10 cellular contexts compared by ENCODE assay signal in the genomic region with DNA sequence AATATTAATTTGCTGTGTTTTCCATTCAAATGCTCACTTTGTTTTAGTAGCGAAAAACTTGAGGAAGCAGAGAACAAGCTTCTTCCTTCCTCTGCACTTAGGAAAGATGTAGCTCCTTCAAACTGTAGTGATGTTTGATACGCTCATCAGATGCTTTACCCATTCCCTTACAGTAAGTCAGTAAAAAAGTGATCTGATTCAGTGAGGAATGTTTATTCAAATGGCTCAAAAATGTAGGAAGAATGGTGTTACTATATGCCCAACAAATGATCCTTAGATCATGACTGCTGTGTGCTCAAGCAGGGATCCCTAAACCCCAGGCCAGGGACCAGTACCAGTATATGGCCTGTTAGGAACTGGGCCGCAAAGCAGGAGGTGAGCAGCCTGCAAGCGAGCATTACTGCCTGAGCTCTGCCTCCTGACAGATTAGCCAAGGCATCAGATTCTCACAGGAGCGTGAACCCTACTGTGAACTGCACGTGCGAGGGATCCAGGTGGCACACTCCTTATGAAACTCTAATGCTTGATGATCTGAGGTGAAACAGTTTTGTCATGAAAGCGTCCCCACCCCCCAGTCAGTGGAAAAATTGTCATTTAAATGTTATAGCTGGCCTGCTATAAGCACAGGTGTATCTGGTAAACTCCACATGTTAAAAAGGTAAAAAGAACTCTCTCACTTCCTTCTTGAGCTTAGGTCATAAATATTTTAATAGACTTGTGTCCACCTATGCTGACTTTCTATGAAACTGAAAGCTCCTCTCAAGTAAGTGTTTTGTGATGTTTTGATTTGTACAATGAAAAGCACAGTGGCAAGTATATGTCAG.
DNase-seq lines count a peak whose midpoint lies in the region; ATAC-seq, FAIRE-seq and TF ChIP-seq lines count a peak whose summit lies in the region.
"Had no signal": no experiment of that assay in that cellular context is flagged by ENCODE, and none has a peak within 500 bp of the region (broad histone marks: within the 10 kb centered on the region; RNA-seq: fewer than 3 reads in every experiment).

No MANE protein-coding gene starts in this region.

- POLR2A ChIA-PET in endothelial cell of umbilical vein (lab: Charles Lee) (no interaction called here), MCF 10A (lab: Yijun Ruan, JAX) (interaction anchor here (0.7 kb wide), 1 partner anchor 129 kb away, joined by 3 read pairs; no protein-coding TSS in a partner anchor)

- no peaks in the 10 kb centered on the region for H3K9me3 ChIP-seq in endothelial cell of umbilical vein (replicated peaks; ENCODE audit: control insufficient read depth, insufficient read depth, low read length)

- H3K9ac ChIP-seq in endothelial cell of umbilical vein (replicated peaks; ENCODE audit: extremely low read depth, insufficient read depth, low read length), result no peak overlapping the region

- TF ChIP-seq CTCF in endothelial cell of umbilical vein (IDR thresholded peaks at IDR 0.05; ENCODE audit: extremely low read depth in 1 of 2, insufficient read depth in 1 of 2, low read depth in 1 of 2, low read length in 2 of 2) (no peak), MCF 10A (IDR thresholded peaks at IDR 0.05; ENCODE audit: unreplicated experiment) (no peak)

- no peaks in the 10 kb centered on the region for H3K27me3 Mint-ChIP-seq in activated naive CD4-positive, alpha-beta T cell treated with anti-CD3 and anti-CD28 coated beads for 36 hours (ENCODE audit: low read depth)
- H3K27me3 Mint-ChIP-seq in MCF 10A (ENCODE audit: insufficient read depth, unreplicated experiment), result no peaks in the 10 kb centered on the region

- intact Hi-C loops in endothelial cell of umbilical vein (cut with micrococcal nuclease), result loop anchor here (1.0 kb wide), 1 partner anchor 9 kb away; no protein-coding TSS in a partner anchor
- intact Hi-C loops in activated naive CD4-positive, alpha-beta T cell treated with anti-CD3 and anti-CD28 coated beads for 36 hours (cut with micrococcal nuclease), result no loop called here
- intact Hi-C loops in MCF 10A (cut with micrococcal nuclease), result no loop called here

- no peaks in the 10 kb centered on the region for H4K20me1 ChIP-seq in endothelial cell of umbilical vein (replicated peaks; ENCODE audit: control insufficient read depth, extremely low read depth, insufficient read depth, low read length)

- H3K27ac Mint-ChIP-seq in activated naive CD4-positive, alpha-beta T cell treated with anti-CD3 and anti-CD28 coated beads for 36 hours, result no peak overlapping the region
- no peak overlapping the region for H3K27ac Mint-ChIP-seq in MCF 10A (ENCODE audit: low read depth, unreplicated experiment)
- H3K27ac Mint-ChIP-seq: progenitor cell of endocrine pancreas had no signal

- dilution Hi-C loops in endothelial cell of umbilical vein (cut with MboI; ENCODE audit: extremely low pct_ligation_motif_present, low sequenced_read_pairs), result loop anchor here (25.0 kb wide), 1 partner anchor 315 kb away; no protein-coding TSS in a partner anchor

- no peaks in the 10 kb centered on the region for H3K36me3 ChIP-seq in endothelial cell of umbilical vein (ENCODE audit: control insufficient read depth in 2 of 2, extremely low read depth in 1 of 2, insufficient read depth in 2 of 2, low read length in 2 of 2)

- FAIRE-seq in endothelial cell of umbilical vein (lab: Jason Lieb, UNC), result no peak

- no peaks in the 10 kb centered on the region for H3K27me3 ChIP-seq in endothelial cell of umbilical vein (ENCODE audit: control insufficient read depth in 2 of 2, insufficient read depth in 2 of 2, low read length in 2 of 2)

- ATAC-seq in GM18508 (IDR thresholded peaks at IDR 0.05; ENCODE audit: insufficient read depth, unreplicated experiment) (peak; percentile 69), GM21447 (IDR thresholded peaks at IDR 0.05; ENCODE audit: unreplicated experiment) (peak; percentile 87), HG03135 (IDR thresholded peaks at IDR 0.05; ENCODE audit: unreplicated experiment) (peak; percentile 84), esophagus mucosa (no peak)

- H3K4me1 ChIP-seq in endothelial cell of umbilical vein (ENCODE audit: control insufficient read depth, extremely low read depth, insufficient read depth, low read length), result peaks cover 24% of the 10 kb centered on the region

- H3K4me1 Mint-ChIP-seq in activated naive CD4-positive, alpha-beta T cell treated with anti-CD3 and anti-CD28 coated beads for 36 hours (ENCODE audit: low read depth), result peaks cover 12% of the 10 kb centered on the region
- H3K4me1 Mint-ChIP-seq in MCF 10A (ENCODE audit: insufficient read depth, unreplicated experiment), result no peaks in the 10 kb centered on the region

- BruUV-seq in endothelial cell of umbilical vein (replicated peaks; lab: Mats Ljungman, UMichigan) (no TSS peak), MCF 10A (replicated peaks; lab: Mats Ljungman, UMichigan) (no TSS peak)

- no peak overlapping the region for H3K4me3 ChIP-seq in endothelial cell of umbilical vein (replicated peaks in 1 of 3; ENCODE audit: insufficient read depth in 1 of 3, low read depth in 1 of 3, low read length in 3 of 3)

- H3K9me3 Mint-ChIP-seq in activated naive CD4-positive, alpha-beta T cell treated with anti-CD3 and anti-CD28 coated beads for 36 hours, result no peaks in the 10 kb centered on the region
- H3K9me3 Mint-ChIP-seq in MCF 10A (ENCODE audit: unreplicated experiment), result no peaks in the 10 kb centered on the region

- TF ChIP-seq POLR2A in endothelial cell of umbilical vein (IDR thresholded peaks at IDR 0.05; ENCODE audit: low read depth, low read length), result no peak

- H2AFZ ChIP-seq in endothelial cell of umbilical vein (ENCODE audit: low read depth, low read length), result no peak overlapping the region

- peak overlapping the region; percentile 68 for H3K27ac ChIP-seq in endothelial cell of umbilical vein (ENCODE audit: insufficient read depth, low read depth, low read length)

- no peaks in the 10 kb centered on the region for H3K36me3 Mint-ChIP-seq in activated naive CD4-positive, alpha-beta T cell treated with anti-CD3 and anti-CD28 coated beads for 36 hours (ENCODE audit: low read depth)
- no peaks in the 10 kb centered on the region for H3K36me3 Mint-ChIP-seq in MCF 10A (ENCODE audit: insufficient read depth, unreplicated experiment)

- DNase-seq in endothelial cell of umbilical vein (ENCODE audit: low read depth, low spot score), result peak; percentile 25
- no peak for DNase-seq in NCI-H446 (lab: John Stamatoyannopoulos, UW)
- DNase-seq in activated naive CD4-positive, alpha-beta T cell treated with anti-CD3 and anti-CD28 coated beads for 36 hours, result no peak
- DNase-seq in MCF 10A (ENCODE audit: unreplicated experiment), result no peak
- DNase-seq: DMS153 had no signal

- no peaks in the 10 kb centered on the region for H3K9me1 ChIP-seq in endothelial cell of umbilical vein (replicated peaks; ENCODE audit: control insufficient read depth, extremely low read depth, insufficient read depth, low read length)

- H3K4me3 Mint-ChIP-seq in activated naive CD4-positive, alpha-beta T cell treated with anti-CD3 and anti-CD28 coated beads for 36 hours, result no peak overlapping the region
- H3K4me3 Mint-ChIP-seq in MCF 10A (ENCODE audit: unreplicated experiment), result no peak overlapping the region

- peak overlapping the region; percentile 57 for H3K4me2 ChIP-seq in endothelial cell of umbilical vein (ENCODE audit: insufficient read depth, low read length)

- H3K79me2 ChIP-seq in endothelial cell of umbilical vein (ENCODE audit: control insufficient read depth, insufficient read depth, low read length), result no peaks in the 10 kb centered on the region

- CTCF ChIA-PET in endothelial cell of umbilical vein (lab: Charles Lee) (interaction anchor here (0.6 to 1.9 kb wide), 6 partner anchors 19 to 307 kb away, joined by 3 to 6 read pairs (median 3); no protein-coding TSS in a partner anchor), MCF 10A (lab: Yijun Ruan, JAX) (interaction anchor here (0.6 kb wide), 2 partner anchors 307 to 552 kb away, joined by 3 read pairs; no protein-coding TSS in a partner anchor)
- CTCF ChIA-PET in activated naive CD4-positive, alpha-beta T cell treated with anti-CD3 and anti-CD28 coated beads for 36 hours (lab: Charles Lee), result no interaction called here

TF ChIP-seq in endothelial cell of umbilical vein, 7 proteins besides CTCF, POLR2A, EP300 and RAD21:
- no peak for TF ChIP-seq GATA2 (IDR thresholded peaks at IDR 0.05; ENCODE audit: insufficient read depth, insufficient read length, low read depth, low read length)
- TF ChIP-seq FOS (IDR thresholded peaks at IDR 0.05; ENCODE audit: borderline replicate concordance, insufficient read depth, low read length), result no peak
- no peak for TF ChIP-seq EZH2 (IDR thresholded peaks at IDR 0.05; ENCODE audit: borderline replicate concordance, low read depth, low read length, severe bottlenecking)
- TF ChIP-seq, protein P1, sequence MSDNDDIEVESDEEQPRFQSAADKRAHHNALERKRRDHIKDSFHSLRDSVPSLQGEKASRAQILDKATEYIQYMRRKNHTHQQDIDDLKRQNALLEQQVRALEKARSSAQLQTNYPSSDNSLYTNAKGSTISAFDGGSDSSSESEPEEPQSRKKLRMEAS (IDR thresholded peaks at IDR 0.05; ENCODE audit: insufficient read depth, insufficient read length), result no peak
- TF ChIP-seq JUN (IDR thresholded peaks at IDR 0.05; ENCODE audit: borderline replicate concordance, insufficient read depth, insufficient read length, low read depth), result no peak
